In the genomic region with DNA sequence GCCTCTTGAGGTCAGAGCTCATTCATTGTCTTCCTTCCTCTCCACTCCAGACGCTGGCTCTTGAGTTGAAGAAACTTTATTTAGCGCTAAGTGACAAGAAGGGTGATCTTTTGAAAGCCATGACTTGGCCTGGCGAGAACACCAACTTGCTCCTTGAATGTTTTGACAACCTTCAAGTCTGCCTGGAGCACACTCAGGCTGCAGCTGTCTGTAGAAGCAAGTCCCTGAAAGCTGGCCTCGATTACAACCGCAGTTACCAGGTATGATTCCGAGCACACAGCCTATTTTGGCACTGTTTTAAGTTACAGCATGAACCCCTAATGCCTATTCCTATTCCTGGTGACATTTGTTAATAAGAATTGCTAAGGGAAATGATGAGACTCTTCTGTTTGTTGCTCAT, we compare ENCODE assay signal across 27 cellular contexts.
DNase-seq lines count a peak whose midpoint lies in the region; ATAC-seq, FAIRE-seq and TF ChIP-seq lines count a peak whose summit lies in the region.
"Had no signal": no experiment of that assay in that cellular context is flagged by ENCODE, and none has a peak within 500 bp of the region (broad histone marks: within the 10 kb centered on the region; RNA-seq: fewer than 3 reads in every experiment).

No MANE protein-coding gene starts in this region.

- DNase-seq in DMS79 (lab: John Stamatoyannopoulos, UW) = peak; percentile 57
- peak; percentile 44 for DNase-seq in DMS79 treated with DMSO at 0.1 percent for 48 hours (lab: John Stamatoyannopoulos, UW)
- DNase-seq in psoas muscle = no peak
- DNase-seq in urothelium cell line (ENCODE audit: low spot score) = no peak
- DNase-seq in SIG-M5 treated with dmso at 0.1 percent for 504 hours (lab: John Stamatoyannopoulos, UW; ENCODE audit: unreplicated experiment) = no peak
- no peak for DNase-seq in KBM-7
- DNase-seq in UCSD-AML1 (lab: John Stamatoyannopoulos, UW; ENCODE audit: unreplicated experiment) = no peak
- DNase-seq: 8988T; ACHN; BE2C; C1 segment of cervical spinal cord; CD4-positive, alpha-beta memory T cell; CD4-positive, CD25-positive, alpha-beta regulatory T cell; CD8-positive, alpha-beta memory T cell; COR-L47; DMS 273 treated with DMSO at 0.1 percent for 48 hours; DMS153; DMS53; DND-41; EL; GDM1 had no signal

- intact Hi-C loops in psoas muscle (cut with DNase I) = loop anchor here in 1 of 2 donors (10.0 kb wide), 1 partner anchor 318 kb away; no protein-coding TSS in a partner anchor

- peaks cover 8 to 100% of the 10 kb centered on the region in 2 donors for H3K36me3 ChIP-seq in psoas muscle (ENCODE audit: insufficient read depth in 1 of 2, low read depth in 1 of 2)

- 51 to 93% (median 75%) methylated on average over 6 of the region's 6 CpGs for WGBS in psoas muscle, 3 donors

- in situ Hi-C loops in KBM-7 (cut with MboI; ENCODE audit: low pct_unique_long_range_greater_than_20kb, low sequenced_read_pairs) = no loop called here

- peak; percentile 30 for FAIRE-seq in urothelium cell line (lab: Jason Lieb, UNC)
- FAIRE-seq: A204.1, GM12878, GM12892, GM18507, GM19239 had no signal

- ATAC-seq in psoas muscle = peak in 3 of 4 donors; percentile 50 to 74 (median 67)
- ATAC-seq: GM12878 had no signal

- no peak overlapping the region for H3K4me3 ChIP-seq in psoas muscle
- H3K4me3 ChIP-seq: BLaER1, GM12878 had no signal

- H3K27ac ChIP-seq in psoas muscle = no peak overlapping the region
- H3K27ac ChIP-seq: BLaER1 had no signal

- H3K4me1 ChIP-seq in psoas muscle = no peaks in the 10 kb centered on the region
- H3K4me1 ChIP-seq: BE2C, BLaER1 had no signal

- no peaks in the 10 kb centered on the region for H3K27me3 ChIP-seq in psoas muscle (ENCODE audit: insufficient read depth in 3 of 3, low read length in 2 of 3)
- H3K27me3 ChIP-seq: BE2C, BLaER1 had no signal

- no peak for TF ChIP-seq CTCF in psoas muscle (IDR thresholded peaks at IDR 0.05)

- no peaks in the 10 kb centered on the region for H3K9me3 ChIP-seq in psoas muscle
- H3K9me3 ChIP-seq: BE2C, BLaER1 had no signal

Comparison
In these comparisons a context has a peak if more than half of its experiments do, and no peak if none do; other contexts are left out.
1. DNase-seq: peak in DMS79 (single experiment) and DMS79 treated with DMSO at 0.1 percent for 48 hours (single experiment); none in psoas muscle (0 of 2), urothelium cell line (single experiment), SIG-M5 treated with dmso at 0.1 percent for 504 hours (single experiment), KBM-7 (single experiment) and UCSD-AML1 (single experiment).